Comparison of ENCODE assay signal across 20 cellular contexts in genomic region chr6:169970306-169970988, GRCh38.
DNase-seq lines count a peak whose midpoint lies in the region; ATAC-seq and TF ChIP-seq lines count a peak whose summit lies in the region.
"Had no signal": no experiment of that assay in that cellular context is flagged by ENCODE, and none has a peak within 500 bp of the region (broad histone marks: within the 10 kb centered on the region; RNA-seq: fewer than 3 reads in every experiment).

No MANE protein-coding gene starts in this region.

- ATAC-seq in left colon = peak; percentile 51
- ATAC-seq: activated CD4-positive, CD25-positive, alpha-beta regulatory T cell treated with anti-CD3 and anti-CD28 coated beads, Interleukin-2, amount 50 U/mL, for 24 hours had no signal

- TF ChIP-seq CTCF in Peyer's patch (IDR thresholded peaks at IDR 0.05) (no peak), progenitor cell of endocrine pancreas (IDR thresholded peaks at IDR 0.05; ENCODE audit: unreplicated experiment) (no peak), nephron progenitor cell (IDR thresholded peaks at IDR 0.05) (no peak)

- H3K4me3 Mint-ChIP-seq in activated CD4-positive, alpha-beta memory T cell treated with anti-CD3 and anti-CD28 coated beads, Interleukin-2, amount 10 ng/mL, durations not matched to agents 7 days and 5 days = no peak overlapping the region
- no peak overlapping the region for H3K4me3 Mint-ChIP-seq in activated CD4-positive, alpha-beta memory T cell treated with anti-CD3 and anti-CD28 coated beads for 36 hours
- H3K4me3 Mint-ChIP-seq in progenitor cell of endocrine pancreas (ENCODE audit: low read depth) (no peak overlapping the region), nephron progenitor cell (no peak overlapping the region)

- H3K36me3 ChIP-seq in Peyer's patch = no peaks in the 10 kb centered on the region
- H3K36me3 ChIP-seq: BE2C, SJSA1 had no signal

- no peak for TF ChIP-seq POLR2A in Peyer's patch (IDR thresholded peaks at IDR 0.05)

- no peaks in the 10 kb centered on the region for H3K4me1 ChIP-seq in Peyer's patch
- H3K4me1 ChIP-seq: BE2C, parathyroid adenoma, SJSA1 had no signal

- H3K4me1 Mint-ChIP-seq in activated CD4-positive, alpha-beta memory T cell treated with anti-CD3 and anti-CD28 coated beads, Interleukin-2, amount 10 ng/mL, durations not matched to agents 7 days and 5 days = no peaks in the 10 kb centered on the region
- H3K4me1 Mint-ChIP-seq in activated CD4-positive, alpha-beta memory T cell treated with anti-CD3 and anti-CD28 coated beads for 36 hours (ENCODE audit: low read depth) = no peaks in the 10 kb centered on the region
- H3K4me1 Mint-ChIP-seq in progenitor cell of endocrine pancreas (ENCODE audit: low read depth) = peaks cover 10% of the 10 kb centered on the region
- H3K4me1 Mint-ChIP-seq in nephron progenitor cell = peaks cover 20% of the 10 kb centered on the region

- H3K9me3 ChIP-seq in Peyer's patch = no peaks in the 10 kb centered on the region
- H3K9me3 ChIP-seq: BE2C had no signal

- intact Hi-C loops in activated CD4-positive, alpha-beta memory T cell treated with anti-CD3 and anti-CD28 coated beads for 36 hours (cut with micrococcal nuclease) = no loop called here
- intact Hi-C loops in left colon (cut with DNase I, micrococcal nuclease) = no loop called here

- H3K36me3 Mint-ChIP-seq in activated CD4-positive, alpha-beta memory T cell treated with anti-CD3 and anti-CD28 coated beads, Interleukin-2, amount 10 ng/mL, durations not matched to agents 7 days and 5 days (ENCODE audit: low read depth) = no peaks in the 10 kb centered on the region
- no peaks in the 10 kb centered on the region for H3K36me3 Mint-ChIP-seq in activated CD4-positive, alpha-beta memory T cell treated with anti-CD3 and anti-CD28 coated beads for 36 hours
- H3K36me3 Mint-ChIP-seq in progenitor cell of endocrine pancreas (ENCODE audit: insufficient read depth) (peaks cover 3% of the 10 kb centered on the region), nephron progenitor cell (ENCODE audit: low read depth) (peaks cover 16% of the 10 kb centered on the region)

- no peaks in the 10 kb centered on the region for H3K27me3 ChIP-seq in Peyer's patch
- H3K27me3 ChIP-seq: BE2C, SJSA1 had no signal

- DNase-seq in activated CD4-positive, alpha-beta memory T cell treated with anti-CD3 and anti-CD28 coated beads, Interleukin-2, amount 10 ng/mL, durations not matched to agents 7 days and 5 days = peak; percentile 7
- no peak for DNase-seq in activated CD4-positive, alpha-beta memory T cell treated with anti-CD3 and anti-CD28 coated beads for 36 hours
- DNase-seq in Peyer's patch = peak in 2 of 3 donors; percentile 44 to 45
- peak in 1 of 2 donors; percentile 19 for DNase-seq in left colon
- DNase-seq in progenitor cell of endocrine pancreas (ENCODE audit: low spot score, unreplicated experiment) = no peak
- no peak for DNase-seq in DMS53 (lab: John Stamatoyannopoulos, UW)
- no peak for DNase-seq in OCI-M1 (lab: John Stamatoyannopoulos, UW)
- DNase-seq in nephron progenitor cell = no peak
- DNase-seq: activated naive CD4-positive, alpha-beta T cell treated with anti-CD3 and anti-CD28 coated beads, Interleukin-2, amount 50 U/mL, for 16 hours; BE2C; Calu3; hypothalamus; kidney glomerular epithelial cell; NCI-H2081 treated with DMSO at 0.1 percent for 48 hours; NCI-H524 treated with DMSO at 0.1 percent for 48 hours had no signal

- H3K27ac Mint-ChIP-seq in activated CD4-positive, alpha-beta memory T cell treated with anti-CD3 and anti-CD28 coated beads, Interleukin-2, amount 10 ng/mL, durations not matched to agents 7 days and 5 days = no peak overlapping the region
- H3K27ac Mint-ChIP-seq in activated CD4-positive, alpha-beta memory T cell treated with anti-CD3 and anti-CD28 coated beads for 36 hours = no peak overlapping the region
- H3K27ac Mint-ChIP-seq in progenitor cell of endocrine pancreas (peak overlapping the region; percentile 56), nephron progenitor cell (no peak overlapping the region)

- no peaks in the 10 kb centered on the region for H3K27me3 Mint-ChIP-seq in activated CD4-positive, alpha-beta memory T cell treated with anti-CD3 and anti-CD28 coated beads, Interleukin-2, amount 10 ng/mL, durations not matched to agents 7 days and 5 days
- H3K27me3 Mint-ChIP-seq in activated CD4-positive, alpha-beta memory T cell treated with anti-CD3 and anti-CD28 coated beads for 36 hours = no peaks in the 10 kb centered on the region
- H3K27me3 Mint-ChIP-seq in progenitor cell of endocrine pancreas (peaks cover 8% of the 10 kb centered on the region), nephron progenitor cell (ENCODE audit: low read depth, poor library complexity) (peaks cover 16% of the 10 kb centered on the region)

- no peaks in the 10 kb centered on the region for H3K9me3 Mint-ChIP-seq in activated CD4-positive, alpha-beta memory T cell treated with anti-CD3 and anti-CD28 coated beads, Interleukin-2, amount 10 ng/mL, durations not matched to agents 7 days and 5 days
- H3K9me3 Mint-ChIP-seq in activated CD4-positive, alpha-beta memory T cell treated with anti-CD3 and anti-CD28 coated beads for 36 hours = no peaks in the 10 kb centered on the region
- H3K9me3 Mint-ChIP-seq in progenitor cell of endocrine pancreas (ENCODE audit: low read depth) = peaks cover 3% of the 10 kb centered on the region
- H3K9me3 Mint-ChIP-seq in nephron progenitor cell = peaks cover 15% of the 10 kb centered on the region

- H3K27ac ChIP-seq in Peyer's patch = no peak overlapping the region
- H3K27ac ChIP-seq: KMS-11, parathyroid adenoma, SJSA1 had no signal

- CTCF ChIA-PET in activated CD4-positive, alpha-beta memory T cell treated with anti-CD3 and anti-CD28 coated beads, Interleukin-2, amount 10 ng/mL, durations not matched to agents 7 days and 5 days (lab: Charles Lee) = no interaction called here
- CTCF ChIA-PET in activated CD4-positive, alpha-beta memory T cell treated with anti-CD3 and anti-CD28 coated beads for 36 hours (lab: Charles Lee) = no interaction called here

- POLR2A ChIA-PET in activated CD4-positive, alpha-beta memory T cell treated with anti-CD3 and anti-CD28 coated beads, Interleukin-2, amount 10 ng/mL, durations not matched to agents 7 days and 5 days (lab: Charles Lee) = no interaction called here
- POLR2A ChIA-PET in activated CD4-positive, alpha-beta memory T cell treated with anti-CD3 and anti-CD28 coated beads for 36 hours (lab: Charles Lee) = no interaction called here

- H3K4me3 ChIP-seq in Peyer's patch = no peak overlapping the region
- H3K4me3 ChIP-seq: SJSA1, smooth muscle cell had no signal

Comparison
In these comparisons a context has a peak if more than half of its experiments do, and no peak if none do; other contexts are left out.
1. DNase-seq: peak in activated CD4-positive, alpha-beta memory T cell treated with anti-CD3 and anti-CD28 coated beads, Interleukin-2, amount 10 ng/mL, durations not matched to agents 7 days and 5 days (single experiment) and Peyer's patch (2 of 3); none in activated CD4-positive, alpha-beta memory T cell treated with anti-CD3 and anti-CD28 coated beads for 36 hours (single experiment), progenitor cell of endocrine pancreas (single experiment), DMS53 (single experiment), OCI-M1 (single experiment) and nephron progenitor cell (single experiment).